Comparison of ENCODE assay signal across 8 cellular contexts in genomic region chr3:186826978-186827857, GRCh38. TPM values are rescaled to one million over a fixed set of nuclear protein-coding genes. Genes with fewer than 3 reads are reported as not detected.
A peak's percentile ranks its signal among the peaks of the same experiment; 100 is the strongest.
DNase-seq lines count a peak whose midpoint lies in the region; ATAC-seq and TF ChIP-seq lines count a peak whose summit lies in the region.

No MANE protein-coding gene starts in this region.

- H4K20me1 ChIP-seq in PC-3 (ENCODE audit: low read length) = no peaks in the 10 kb centered on the region

- H3K4me1 Mint-ChIP-seq in activated T-cell treated with anti-CD3 and anti-CD28 coated beads, Interleukin-2, amount 50 U/mL, for 24 hours (ENCODE audit: low read depth) = peaks cover 35% of the 10 kb centered on the region

- H3K27ac ChIP-seq in PC-3 (ENCODE audit: low read length) (no peak overlapping the region), muscle layer of duodenum (ENCODE audit: low read length) (no peak overlapping the region)

- H3K9me2 ChIP-seq in PC-3 (replicated peaks; ENCODE audit: low read length) = no peaks in the 10 kb centered on the region

- peak overlapping the region; percentile 93 for H3K4me3 Mint-ChIP-seq in activated T-cell treated with anti-CD3 and anti-CD28 coated beads, Interleukin-2, amount 50 U/mL, for 24 hours

- BruUV-seq in PC-3 (replicated peaks; lab: Mats Ljungman, UMichigan) = no TSS peak

- peak overlapping the region; percentile 95 for H2AFZ ChIP-seq in PC-3 (ENCODE audit: low read length)

- H3K36me3 ChIP-seq in PC-3 (ENCODE audit: low read depth, low read length) = no peaks in the 10 kb centered on the region
- H3K36me3 ChIP-seq in muscle layer of duodenum (ENCODE audit: control insufficient read depth in 1 of 2, insufficient read depth in 2 of 2, low read length in 2 of 2) = no peaks in the 10 kb centered on the region

- TF ChIP-seq CTCF in PC-3 (conservative IDR thresholded peaks at IDR 0.05; ENCODE audit: low read depth, low read length) = no peak

- H3K9me3 Mint-ChIP-seq in activated T-cell treated with anti-CD3 and anti-CD28 coated beads, Interleukin-2, amount 50 U/mL, for 24 hours = no peaks in the 10 kb centered on the region

- H3K4me1 ChIP-seq in PC-3 (ENCODE audit: insufficient read depth, low read length) = peaks cover 9% of the 10 kb centered on the region; the same call in 1 of the 2 replicates
- peaks cover 0 to 11% of the 10 kb centered on the region in 2 donors for H3K4me1 ChIP-seq in muscle layer of duodenum (ENCODE audit: control insufficient read depth in 1 of 2, insufficient read depth in 2 of 2, low read length in 2 of 2)

- H3K27me3 ChIP-seq in PC-3 (ENCODE audit: low read length) (peaks cover 39% of the 10 kb centered on the region), muscle layer of duodenum (ENCODE audit: low read depth, low read length) (peaks cover 44% of the 10 kb centered on the region)

- H3K27me3 Mint-ChIP-seq in activated T-cell treated with anti-CD3 and anti-CD28 coated beads, Interleukin-2, amount 50 U/mL, for 24 hours = peaks cover 63% of the 10 kb centered on the region

- H3K9me3 ChIP-seq in PC-3 (ENCODE audit: low read length) = no peaks in the 10 kb centered on the region
- no peaks in the 10 kb centered on the region for H3K9me3 ChIP-seq in muscle layer of duodenum (ENCODE audit: control insufficient read depth in 1 of 2, low read length in 2 of 2)

- POLR2A ChIA-PET in PC-3 (lab: Charles Lee; ENCODE audit: unreplicated experiment) = interaction anchor here (0.6 to 1.1 kb wide), 3 partner anchors 70 to 211 kb away, joined by 4 to 5 read pairs (median 5); no protein-coding TSS in a partner anchor

- ATAC-seq in GM21717 (IDR thresholded peaks at IDR 0.05; ENCODE audit: unreplicated experiment) (peak; percentile 86), PC-3 (peak; percentile 90), esophagus mucosa (peak; percentile 95)

- H3K4me3 ChIP-seq in Jurkat, Clone E6-1 (ENCODE audit: low read length) = peak overlapping the region; percentile 60
- H3K4me3 ChIP-seq in PC-3 (ENCODE audit: low read length) = peak overlapping the region; percentile 91
- H3K4me3 ChIP-seq in muscle layer of duodenum (ENCODE audit: low read depth in 1 of 2, low read length in 2 of 2) = peak overlapping the region; percentile 39 to 67

- intact Hi-C loops in PC-3 (cut with micrococcal nuclease) = no loop called here

- H3F3A ChIP-seq in PC-3 (ENCODE audit: low read length, unreplicated experiment) = no peaks in the 10 kb centered on the region

- H3K9ac ChIP-seq in PC-3 (ENCODE audit: low read length) = peak overlapping the region; percentile 92

- DNase-seq in DMS153 (lab: John Stamatoyannopoulos, UW) (peak; percentile 32), PC-3 (peak; percentile 92)
- peak; percentile 67 for DNase-seq in Jurkat, Clone E6-1 (ENCODE audit: low read depth, low spot score)
- DNase-seq in activated T-cell treated with anti-CD3 and anti-CD28 coated beads, Interleukin-2, amount 50 U/mL, for 24 hours = peak; percentile 90
- DNase-seq in stimulated activated CD8-positive, alpha-beta memory T cell treated with anti-CD3 and anti-CD28 coated beads, Interleukin-7, amount 100 ng/mL, for 1 hour (ENCODE audit: low read depth in 2 of 2) = peak; percentile 59 to 62

- peak overlapping the region; percentile 83 for H3K27ac Mint-ChIP-seq in activated T-cell treated with anti-CD3 and anti-CD28 coated beads, Interleukin-2, amount 50 U/mL, for 24 hours

- peaks cover 7% of the 10 kb centered on the region; the same call in 1 of the 2 replicates for H3K79me2 ChIP-seq in PC-3 (ENCODE audit: low read length)

- H3K36me3 Mint-ChIP-seq in activated T-cell treated with anti-CD3 and anti-CD28 coated beads, Interleukin-2, amount 50 U/mL, for 24 hours (ENCODE audit: low read depth) = peaks cover 15% of the 10 kb centered on the region

- H3K4me2 ChIP-seq in PC-3 (ENCODE audit: low read length) = peak overlapping the region; percentile 99

- CTCF ChIA-PET in PC-3 (lab: Charles Lee) = interaction anchor here (1.0 kb wide), 1 partner anchor 338 kb away, joined by 5 read pairs; no protein-coding TSS in a partner anchor

RNA-seq across cellular contexts. Expression of gene ADIPOQ, which starts 15.3 kb away (rescaled TPM):
- not detected for polyA plus RNA-seq in Jurkat, Clone E6-1 (2012; ENCODE audit: insufficient read depth, insufficient read length)
- not detected in 2 replicates for total RNA-seq in PC-3 (2014; rRNA removed)
- total RNA-seq in esophagus mucosa = 0.08 TPM

RNA-seq across cellular contexts. Expression of gene RFC4, which starts 20.9 kb away (rescaled TPM):
- polyA plus RNA-seq in Jurkat, Clone E6-1 (2012; ENCODE audit: insufficient read depth, insufficient read length) = 201 TPM
- total RNA-seq in PC-3 (2014; rRNA removed) (54.0 and 73.0 TPM in 2 replicates), esophagus mucosa (18.2 TPM)

RNA-seq across cellular contexts. Expression of gene EIF4A2, which starts 43.8 kb away (rescaled TPM):
- polyA plus RNA-seq in Jurkat, Clone E6-1 (2012; ENCODE audit: insufficient read depth, insufficient read length) = 446 TPM
- total RNA-seq in PC-3 (2014; rRNA removed) (204 and 233 TPM in 2 replicates), esophagus mucosa (118 TPM)

Comparison
In these comparisons a context has a peak if more than half of its experiments do, and no peak if none do; other contexts are left out.
1. DNase-seq: peak in every context shown above with its lines; median percentile 92 in PC-3; 90 in activated T-cell treated with anti-CD3 and anti-CD28 coated beads, Interleukin-2, amount 50 U/mL, for 24 hours; 67 in Jurkat, Clone E6-1; 60 in stimulated activated CD8-positive, alpha-beta memory T cell treated with anti-CD3 and anti-CD28 coated beads, Interleukin-7, amount 100 ng/mL, for 1 hour; 32 in DMS153.